8 cellular contexts compared by ENCODE assay signal in genomic region chr20:41011551-41012067, GRCh38. TPM values are rescaled to one million over a fixed set of nuclear protein-coding genes. Genes with fewer than 3 reads are reported as not detected.
DNase-seq lines count a peak whose midpoint lies in the region; ATAC-seq and TF ChIP-seq lines count a peak whose summit lies in the region.

No MANE protein-coding gene starts in this region.

- peak overlapping the region; percentile 66 for H3K4me3 Mint-ChIP-seq in natural killer cell treated with Interleukin-12 subunit alpha and Interleukin-12 subunit beta and Interleukin-15 and Interleukin-18, amount 100 ng/mL, for 72 hours
- H3K4me3 Mint-ChIP-seq in natural killer cell, result no peak overlapping the region

- no peaks in the 10 kb centered on the region for H3K9me3 Mint-ChIP-seq in natural killer cell treated with Interleukin-12 subunit alpha and Interleukin-12 subunit beta and Interleukin-15 and Interleukin-18, amount 100 ng/mL, for 72 hours
- no peaks in the 10 kb centered on the region for H3K9me3 Mint-ChIP-seq in natural killer cell

- H3K36me3 Mint-ChIP-seq in natural killer cell treated with Interleukin-12 subunit alpha and Interleukin-12 subunit beta and Interleukin-15 and Interleukin-18, amount 100 ng/mL, for 72 hours, result no peaks in the 10 kb centered on the region
- H3K36me3 Mint-ChIP-seq in natural killer cell, result no peaks in the 10 kb centered on the region

- no peak overlapping the region for H3K4me3 ChIP-seq in upper lobe of right lung

- DNase-seq in natural killer cell treated with Interleukin-12 subunit alpha and Interleukin-12 subunit beta and Interleukin-15 and Interleukin-18, amount 100 ng/mL, for 72 hours (ENCODE audit: low spot score), result no peak
- no peak for DNase-seq in natural killer cell
- peak; percentile 46 for DNase-seq in SIG-M5 (lab: John Stamatoyannopoulos, UW)
- no peak for DNase-seq in upper lobe of right lung
- DNase-seq in hippocampal formation (lab: John Stamatoyannopoulos, UW), result no peak
- no peak for DNase-seq in NCI-H1694 treated with DMSO at 0.1 percent for 48 hours (lab: John Stamatoyannopoulos, UW)
- DNase-seq in NCI-H1694 (lab: John Stamatoyannopoulos, UW), result no peak

- H3K27ac Mint-ChIP-seq in natural killer cell treated with Interleukin-12 subunit alpha and Interleukin-12 subunit beta and Interleukin-15 and Interleukin-18, amount 100 ng/mL, for 72 hours, result peak overlapping the region; percentile 52 to 77
- peak overlapping the region in 1 of 2 donors; percentile 56 for H3K27ac Mint-ChIP-seq in natural killer cell

- H3K36me3 ChIP-seq in upper lobe of right lung, result no peaks in the 10 kb centered on the region

- no peaks in the 10 kb centered on the region for H3K9me3 ChIP-seq in upper lobe of right lung

- intact Hi-C loops in natural killer cell (cut with micrococcal nuclease), result no loop called here
- intact Hi-C loops in upper lobe of right lung (cut with DNase I), result no loop called here

- no peaks in the 10 kb centered on the region for H3K27me3 ChIP-seq in upper lobe of right lung

- peaks cover 27 to 28% of the 10 kb centered on the region in 2 donors for H3K4me1 Mint-ChIP-seq in natural killer cell treated with Interleukin-12 subunit alpha and Interleukin-12 subunit beta and Interleukin-15 and Interleukin-18, amount 100 ng/mL, for 72 hours (ENCODE audit: low read depth in 2 of 2)
- H3K4me1 Mint-ChIP-seq in natural killer cell, result peaks cover 22 to 29% of the 10 kb centered on the region in 2 donors

- H3K27ac ChIP-seq in upper lobe of right lung, result peak overlapping the region; percentile 68

- H3K27me3 Mint-ChIP-seq in natural killer cell treated with Interleukin-12 subunit alpha and Interleukin-12 subunit beta and Interleukin-15 and Interleukin-18, amount 100 ng/mL, for 72 hours, result no peaks in the 10 kb centered on the region
- H3K27me3 Mint-ChIP-seq in natural killer cell (ENCODE audit: low read depth in 2 of 2), result no peaks in the 10 kb centered on the region

- TF ChIP-seq CTCF in natural killer cell (IDR thresholded peaks at IDR 0.05), result no peak
- no peak for TF ChIP-seq CTCF in upper lobe of right lung (IDR thresholded peaks at IDR 0.05)

- peak; percentile 41 to 63 for ATAC-seq in natural killer cell treated with Interleukin-12 subunit alpha and Interleukin-12 subunit beta and Interleukin-15 and Interleukin-18, amount 100 ng/mL, for 72 hours
- no peak for ATAC-seq in natural killer cell
- peak; percentile 84 for ATAC-seq in HG03064 (IDR thresholded peaks at IDR 0.05; ENCODE audit: low read depth, unreplicated experiment)
- peak; percentile 86 for ATAC-seq in upper lobe of right lung

- H3K4me1 ChIP-seq in upper lobe of right lung, result peaks cover 35% of the 10 kb centered on the region

RNA-seq across cellular contexts. Expression of gene TOP1, which starts 17.0 kb away (rescaled TPM):
- total RNA-seq in natural killer cell treated with Interleukin-12 subunit alpha and Interleukin-12 subunit beta and Interleukin-15 and Interleukin-18, amount 100 ng/mL, for 72 hours, result 10 to 100 TPM; 77.5 to 81.2 TPM
- 10 to 100 TPM; 32.2 to 36.3 (median 36.3) TPM for total RNA-seq in natural killer cell
- 67.6 TPM for total RNA-seq in upper lobe of right lung

Comparison
In these comparisons a context has a peak if more than half of its experiments do, and no peak if none do; other contexts are left out.
1. ATAC-seq: peak in natural killer cell treated with Interleukin-12 subunit alpha and Interleukin-12 subunit beta and Interleukin-15 and Interleukin-18, amount 100 ng/mL, for 72 hours (2 of 2), HG03064 (single experiment) and upper lobe of right lung (single experiment); none in natural killer cell (0 of 3).